21 cellular contexts compared by ENCODE assay signal in genomic region chr7:39691821-39692220, GRCh38.
DNase-seq lines count a peak whose midpoint lies in the region; ATAC-seq and TF ChIP-seq lines count a peak whose summit lies in the region.
"Had no signal": no experiment of that assay in that cellular context is flagged by ENCODE, and none has a peak within 500 bp of the region (broad histone marks: within the 10 kb centered on the region; RNA-seq: fewer than 3 reads in every experiment).

No MANE protein-coding gene starts in this region.

- no peak overlapping the region for H3K27ac ChIP-seq in brain microvascular endothelial cell
- H3K27ac ChIP-seq in tibial nerve, result no peak overlapping the region
- H3K27ac ChIP-seq: coronary artery, heart right ventricle, lower lobe of right lung, testis had no signal

- H3K27ac Mint-ChIP-seq in WTC11, result no peak overlapping the region
- H3K27ac Mint-ChIP-seq: activated CD8-positive, alpha-beta memory T cell treated with anti-CD3 and anti-CD28 coated beads, Interleukin-2, amount 10 ng/mL, durations not matched to agents 7 days and 5 days; H9 had no signal

- in situ Hi-C loops in brain microvascular endothelial cell (cut with HindIII; ENCODE audit: low pct_ligation_motif_present, low sequenced_read_pairs), result no loop called here

- H3K4me3 ChIP-seq in brain microvascular endothelial cell (ENCODE audit: low read depth, low read length) (no peak overlapping the region), foreskin fibroblast (ENCODE audit: low read depth in 1 of 2, low read length in 2 of 2) (no peak overlapping the region), tibial nerve (no peak overlapping the region)
- H3K4me3 ChIP-seq: coronary artery, heart right ventricle, lower lobe of right lung, MG63, testis had no signal

- CTCF ChIA-PET in WTC11 (lab: Charles Lee), result interaction anchor here (0.5 to 1.0 kb wide), 2 partner anchors 17 to 50 kb away, joined by 3 read pairs; no protein-coding TSS in a partner anchor

- TF ChIP-seq POLR2A in tibial nerve (IDR thresholded peaks at IDR 0.05), result no peak

- no peaks in the 10 kb centered on the region for H3K9me3 ChIP-seq in tibial nerve
- H3K9me3 ChIP-seq: heart right ventricle, lower lobe of right lung, MG63, testis had no signal

- peaks cover 7% of the 10 kb centered on the region for H3K9me3 Mint-ChIP-seq in WTC11
- H3K9me3 Mint-ChIP-seq: H9 had no signal

- POLR2A ChIA-PET in WTC11 (lab: Charles Lee), result no interaction called here

- no peaks in the 10 kb centered on the region for H3K4me1 Mint-ChIP-seq in WTC11
- H3K4me1 Mint-ChIP-seq: activated CD8-positive, alpha-beta memory T cell treated with anti-CD3 and anti-CD28 coated beads, Interleukin-2, amount 10 ng/mL, durations not matched to agents 7 days and 5 days; H9 had no signal

- H3K4me3 Mint-ChIP-seq in WTC11, result no peak overlapping the region
- H3K4me3 Mint-ChIP-seq: activated CD8-positive, alpha-beta memory T cell treated with anti-CD3 and anti-CD28 coated beads, Interleukin-2, amount 10 ng/mL, durations not matched to agents 7 days and 5 days; H9; naive B cell had no signal

- TF ChIP-seq EP300 in tibial nerve (IDR thresholded peaks at IDR 0.05), result no peak

- 51 to 59% methylated on average over 2 of the region's 2 CpGs for WGBS in tibial nerve, 2 donors

- peak; percentile 24 for DNase-seq in AG20443 (ENCODE audit: low spot score)
- peak; percentile 87 for DNase-seq in HS-5 (ENCODE audit: low read depth)
- peak; percentile 28 for DNase-seq in brain microvascular endothelial cell
- DNase-seq in foreskin fibroblast, result peak; percentile 43 to 70
- DNase-seq in amygdala (lab: John Stamatoyannopoulos, UW), result no peak
- DNase-seq in tibial nerve (ENCODE audit: low spot score in 2 of 2), result no peak
- DNase-seq in WTC11 (ENCODE audit: low spot score), result no peak
- DNase-seq: activated CD4-positive, CD25-positive, alpha-beta regulatory T cell treated with anti-CD3 and anti-CD28 coated beads, Interleukin-2, amount 50 U/mL, for 72 hours; activated CD8-positive, alpha-beta memory T cell treated with anti-CD3 and anti-CD28 coated beads, Interleukin-2, amount 10 ng/mL, durations not matched to agents 7 days and 5 days; C1 segment of cervical spinal cord; H9; heart right ventricle; lower lobe of right lung; MG63; naive B cell; NCI-H187; NCI-H510A; small intestine; testis had no signal

- peaks cover 0 to 2% (median 0%) of the 10 kb centered on the region in 4 donors for H3K4me1 ChIP-seq in tibial nerve
- H3K4me1 ChIP-seq: heart right ventricle, lower lobe of right lung, testis had no signal

- H3K36me3 Mint-ChIP-seq in WTC11, result peaks cover 44% of the 10 kb centered on the region

- TF ChIP-seq CTCF in brain microvascular endothelial cell (IDR thresholded peaks at IDR 0.05; ENCODE audit: low read depth, low read length, missing control alignments), result no peak
- TF ChIP-seq CTCF in foreskin fibroblast (IDR thresholded peaks at IDR 0.05; ENCODE audit: low read depth, low read length), result no peak
- TF ChIP-seq CTCF in tibial nerve (IDR thresholded peaks at IDR 0.05), result no peak
- TF ChIP-seq CTCF in WTC11 (IDR thresholded peaks at IDR 0.05), result no peak

- no peaks in the 10 kb centered on the region for H3K27me3 Mint-ChIP-seq in WTC11 (ENCODE audit: low read depth)
- H3K27me3 Mint-ChIP-seq: activated CD8-positive, alpha-beta memory T cell treated with anti-CD3 and anti-CD28 coated beads, Interleukin-2, amount 10 ng/mL, durations not matched to agents 7 days and 5 days; naive B cell had no signal

- H3K27me3 ChIP-seq in brain microvascular endothelial cell (replicated peaks) (no peaks in the 10 kb centered on the region), tibial nerve (no peaks in the 10 kb centered on the region)
- H3K27me3 ChIP-seq: heart right ventricle, MG63, testis had no signal

- peaks cover 21% of the 10 kb centered on the region for H3K36me3 ChIP-seq in brain microvascular endothelial cell (replicated peaks)
- H3K36me3 ChIP-seq in tibial nerve, result peaks cover 0 to 63% (median 0%) of the 10 kb centered on the region in 3 donors

- ATAC-seq in HG02763 (IDR thresholded peaks at IDR 0.05; ENCODE audit: unreplicated experiment), result no peak
- ATAC-seq in WTC11, result no peak
- ATAC-seq: activated CD8-positive, alpha-beta memory T cell treated with anti-CD3 and anti-CD28 coated beads, Interleukin-2, amount 10 ng/mL, durations not matched to agents 7 days and 5 days; heart right ventricle; lower lobe of right lung had no signal

TF ChIP-seq in WTC11, 78 proteins besides CTCF, POLR2A, EP300 and RAD21 (continues in another document):
- no peak for TF ChIP-seq KAT7 (CRISPR knock-in tag; IDR thresholded peaks at IDR 0.05; ENCODE audit: borderline replicate concordance)
- TF ChIP-seq HMGA2 (CRISPR knock-in tag; IDR thresholded peaks at IDR 0.05), result no peak
- TF ChIP-seq EMX1 (CRISPR knock-in tag; IDR thresholded peaks at IDR 0.05), result no peak
- no peak for TF ChIP-seq GRHL2 (CRISPR knock-in tag; IDR thresholded peaks at IDR 0.05; ENCODE audit: insufficient replicate concordance, severe bottlenecking)
- TF ChIP-seq OVOL2 (CRISPR knock-in tag; IDR thresholded peaks at IDR 0.05; ENCODE audit: borderline replicate concordance), result no peak
- TF ChIP-seq ARID4B (CRISPR knock-in tag; IDR thresholded peaks at IDR 0.05; ENCODE audit: borderline replicate concordance), result no peak
- TF ChIP-seq NFATC4 (CRISPR knock-in tag; IDR thresholded peaks at IDR 0.05), result no peak
- TF ChIP-seq PRDM15 (CRISPR knock-in tag; IDR thresholded peaks at IDR 0.05), result no peak
- TF ChIP-seq USF2 (CRISPR knock-in tag; IDR thresholded peaks at IDR 0.05), result no peak
- no peak for TF ChIP-seq ZNF263 (CRISPR knock-in tag; IDR thresholded peaks at IDR 0.05; ENCODE audit: low read depth)
- TF ChIP-seq ZBTB21 (CRISPR knock-in tag; IDR thresholded peaks at IDR 0.05; ENCODE audit: borderline replicate concordance), result no peak
- no peak for TF ChIP-seq RELA (CRISPR knock-in tag; IDR thresholded peaks at IDR 0.05; ENCODE audit: borderline replicate concordance)
- no peak for TF ChIP-seq RORB (CRISPR knock-in tag; IDR thresholded peaks at IDR 0.05)

Comparison
In these comparisons a context has a peak if more than half of its experiments do, and no peak if none do; other contexts are left out.
1. DNase-seq: peak in AG20443 (single experiment), HS-5 (single experiment), brain microvascular endothelial cell (single experiment) and foreskin fibroblast (2 of 2); none in amygdala (0 of 56), tibial nerve (0 of 2) and WTC11 (single experiment).